In genomic region chr9:134682651-134683364, GRCh38 we compare ENCODE assay signal across 20 cellular contexts. TPM values are rescaled to one million over a fixed set of nuclear protein-coding genes. Genes with fewer than 3 reads are reported as not detected.
"Had no signal": no experiment of that assay in that cellular context is flagged by ENCODE, and none has a peak within 500 bp of the region (broad histone marks: within the 10 kb centered on the region; RNA-seq: fewer than 3 reads in every experiment).

No MANE protein-coding gene starts in this region.

- H3K27me3 Mint-ChIP-seq: activated CD4-positive, alpha-beta memory T cell treated with anti-CD3 and anti-CD28 coated beads for 36 hours; activated naive CD8-positive, alpha-beta T cell treated with anti-CD3 and anti-CD28 coated beads, Interleukin-2, amount 10 ng/mL, durations not matched to agents 7 days and 5 days; stimulated activated naive CD8-positive, alpha-beta T cell treated with anti-CD3 and anti-CD28 coated beads, Interleukin-15, Interleukin-2, amounts not matched to agents 100 ng/mL and 50 ng/mL, for 24 hours had no signal

- H3K27ac Mint-ChIP-seq: activated CD4-positive, alpha-beta memory T cell treated with anti-CD3 and anti-CD28 coated beads for 36 hours; activated naive CD8-positive, alpha-beta T cell treated with anti-CD3 and anti-CD28 coated beads, Interleukin-2, amount 10 ng/mL, durations not matched to agents 7 days and 5 days; activated T-cell treated with anti-CD3 and anti-CD28 coated beads, Interleukin-2, amount 50 U/mL, for 72 hours; progenitor cell of endocrine pancreas; stimulated activated naive CD8-positive, alpha-beta T cell treated with anti-CD3 and anti-CD28 coated beads, Interleukin-15, Interleukin-2, amounts not matched to agents 100 ng/mL and 50 ng/mL, for 24 hours had no signal

- H3K9me3 ChIP-seq: colonic mucosa, heart right ventricle, right lobe of liver, thyroid gland had no signal

- DNase-seq: activated CD4-positive, alpha-beta memory T cell treated with anti-CD3 and anti-CD28 coated beads for 36 hours; activated CD4-positive, alpha-beta T cell treated with anti-CD3 and anti-CD28 coated beads for 1 hour; activated gamma-delta T cell treated with Interleukin-2 at 50 U/mL for 16 hours; activated naive CD8-positive, alpha-beta T cell treated with anti-CD3 and anti-CD28 coated beads, Interleukin-2, amount 10 ng/mL, durations not matched to agents 7 days and 5 days; activated T-cell treated with anti-CD3 and anti-CD28 coated beads, Interleukin-2, amount 50 U/mL, for 72 hours; colonic mucosa; foreskin melanocyte; heart right ventricle; islet precursor cell; midbrain; stimulated activated CD4-positive, alpha-beta T cell treated with anti-CD3 and anti-CD28 coated beads, Interleukin-4, amount 100 ng/mL, for 1 hour; stimulated activated CD8-positive, alpha-beta memory T cell treated with anti-CD3 and anti-CD28 coated beads, Interleukin-4, amount 100 ng/mL, for 48 hours; T-helper 9 cell; thyroid gland had no signal

- H3K36me3 ChIP-seq: cardiac muscle cell, colonic mucosa, heart right ventricle, right lobe of liver, thyroid gland had no signal

- H3K4me1 Mint-ChIP-seq: activated naive CD8-positive, alpha-beta T cell treated with anti-CD3 and anti-CD28 coated beads, Interleukin-2, amount 10 ng/mL, durations not matched to agents 7 days and 5 days had no signal

- H3K36me3 Mint-ChIP-seq: activated CD4-positive, alpha-beta memory T cell treated with anti-CD3 and anti-CD28 coated beads for 36 hours; activated naive CD8-positive, alpha-beta T cell treated with anti-CD3 and anti-CD28 coated beads, Interleukin-2, amount 10 ng/mL, durations not matched to agents 7 days and 5 days had no signal

- H3K27me3 ChIP-seq: cardiac muscle cell, colonic mucosa, heart right ventricle, right lobe of liver, thyroid gland had no signal

- H3K9me3 Mint-ChIP-seq: activated CD4-positive, alpha-beta memory T cell treated with anti-CD3 and anti-CD28 coated beads for 36 hours; activated naive CD8-positive, alpha-beta T cell treated with anti-CD3 and anti-CD28 coated beads, Interleukin-2, amount 10 ng/mL, durations not matched to agents 7 days and 5 days; activated T-cell treated with anti-CD3 and anti-CD28 coated beads, Interleukin-2, amount 50 U/mL, for 72 hours; stimulated activated naive CD8-positive, alpha-beta T cell treated with anti-CD3 and anti-CD28 coated beads, Interleukin-15, Interleukin-2, amounts not matched to agents 100 ng/mL and 50 ng/mL, for 24 hours had no signal

- ATAC-seq: activated T-cell treated with anti-CD3 and anti-CD28 coated beads, Interleukin-2, amount 50 U/mL, for 72 hours had no signal

- H3K4me3 ChIP-seq: cardiac muscle cell, colonic mucosa, heart right ventricle, lung, right lobe of liver, thyroid gland had no signal

- H3K4me1 ChIP-seq: colonic mucosa, right lobe of liver, thyroid gland had no signal

- H3K27ac ChIP-seq: cardiac muscle cell, colonic mucosa, right lobe of liver, thyroid gland had no signal

- H3K4me3 Mint-ChIP-seq: activated CD4-positive, alpha-beta memory T cell treated with anti-CD3 and anti-CD28 coated beads for 36 hours; activated naive CD8-positive, alpha-beta T cell treated with anti-CD3 and anti-CD28 coated beads, Interleukin-2, amount 10 ng/mL, durations not matched to agents 7 days and 5 days; activated T-cell treated with anti-CD3 and anti-CD28 coated beads, Interleukin-2, amount 50 U/mL, for 72 hours; stimulated activated naive CD8-positive, alpha-beta T cell treated with anti-CD3 and anti-CD28 coated beads, Interleukin-15, Interleukin-2, amounts not matched to agents 100 ng/mL and 50 ng/mL, for 24 hours had no signal

RNA-seq across cellular contexts. Expression of gene COL5A1, which starts 41.2 kb away (rescaled TPM):
- total RNA-seq: SK-MEL-5 had no signal
